Comparison of ENCODE assay signal across 8 cellular contexts in the genomic region with DNA sequence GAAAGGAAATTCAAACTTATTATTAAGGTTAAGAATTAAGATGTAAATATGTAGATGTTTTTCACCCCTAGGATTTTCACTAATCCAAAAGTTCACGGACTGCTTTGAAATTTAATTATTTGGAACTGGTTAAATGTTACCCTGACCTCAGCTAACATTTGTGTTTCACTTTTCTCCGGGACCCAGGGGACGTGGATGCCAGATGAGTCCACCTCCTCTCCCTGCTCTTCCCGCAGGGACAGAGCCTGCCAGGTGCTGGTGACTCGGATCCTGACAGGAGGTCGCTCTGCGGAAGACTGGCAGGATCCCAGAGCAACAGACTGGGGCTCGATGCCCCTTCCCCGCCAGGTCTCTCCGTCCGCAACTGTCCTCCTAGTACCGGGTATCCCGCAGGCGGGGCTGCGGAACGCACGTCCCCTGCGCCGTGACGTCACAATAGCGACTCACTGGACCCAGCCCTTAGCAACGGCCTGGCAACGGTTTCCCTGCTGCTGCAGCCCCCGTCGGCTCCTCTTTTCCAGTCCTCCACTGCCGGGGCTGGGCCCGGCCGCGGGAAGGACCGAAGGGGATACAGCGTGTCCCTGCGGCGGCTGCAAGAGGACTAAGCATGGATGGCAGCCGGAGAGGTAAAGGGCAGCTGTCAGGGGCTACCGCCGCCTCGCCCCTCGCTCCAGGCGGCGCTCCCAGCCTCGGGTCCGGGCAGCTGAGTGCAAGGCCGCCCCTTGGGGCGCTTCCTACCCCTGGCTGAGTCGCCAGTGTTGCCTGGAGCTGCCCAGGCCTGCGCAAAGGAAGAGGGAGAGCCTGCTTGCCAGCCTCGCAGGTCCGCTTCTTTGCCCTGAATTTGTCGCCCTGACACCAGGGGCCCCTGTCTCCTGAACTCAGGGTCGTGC. TPM values are rescaled to one million over a fixed set of nuclear protein-coding genes. Genes with fewer than 3 reads are reported as not detected.
A peak's percentile ranks its signal among the peaks of the same experiment; 100 is the strongest.
DNase-seq lines count a peak whose midpoint lies in the region; ATAC-seq, FAIRE-seq and TF ChIP-seq lines count a peak whose summit lies in the region.

Gene SPATA7, plus strand, starts transcription at position 446 of the 890 bp plus-strand sequence. Its CDS starts 162 bp downstream, at position 608.

- ATAC-seq in GM19023 (IDR thresholded peaks at IDR 0.05; ENCODE audit: unreplicated experiment) (peak; percentile 100), HG03196 (IDR thresholded peaks at IDR 0.05; ENCODE audit: unreplicated experiment) (peak; percentile 100)

- intact Hi-C loops in kidney (cut with DNase I) = no loop called here

- no peaks in the 10 kb centered on the region for H3K9me3 ChIP-seq in kidney (ENCODE audit: control insufficient read depth in 1 of 2, low read length in 2 of 2)

- no peak for TF ChIP-seq CTCF in choroid plexus epithelial cell (conservative IDR thresholded peaks at IDR 0.05; ENCODE audit: low read depth, low read length)
- no peak for TF ChIP-seq CTCF in kidney (IDR thresholded peaks at IDR 0.05; ENCODE audit: borderline replicate concordance, extremely low read depth, insufficient read depth)

- peak within 1 kb of the TSS; percentile 82 to 91 for H3K27ac ChIP-seq in kidney (ENCODE audit: low read depth in 2 of 2, low read length in 2 of 2)

- FAIRE-seq in kidney (lab: Jason Lieb, UNC) = no peak

- H3K4me1 ChIP-seq in kidney (ENCODE audit: control insufficient read depth in 1 of 2, insufficient read depth in 1 of 2, low read depth in 1 of 2, low read length in 2 of 2) = peaks cover 0 to 5% of the 10 kb centered on the region in 2 donors

- peak; percentile 97 for DNase-seq in AG20443 (ENCODE audit: low spot score)
- peak; percentile 68 for DNase-seq in NCI-H226
- DNase-seq in activated CD4-positive, alpha-beta T cell treated with anti-CD3 and anti-CD28 coated beads for 24 hours (ENCODE audit: low read depth in 2 of 2) = peak; percentile 63 to 81
- peak; percentile 88 for DNase-seq in choroid plexus epithelial cell (ENCODE audit: low read depth)
- DNase-seq in kidney = peak; percentile 98
- peak; percentile 47 to 65 for DNase-seq in stimulated activated CD4-positive, alpha-beta T cell treated with anti-CD3 and anti-CD28 coated beads, Interleukin-15, amount 100 ng/mL, for 1 hour (ENCODE audit: low read depth in 1 of 2, low spot score in 1 of 2)

- H3K4me3 ChIP-seq in choroid plexus epithelial cell (ENCODE audit: low read depth, low read length) (peak within 1 kb of the TSS; percentile 92), kidney (ENCODE audit: low read length in 2 of 2) (peak within 1 kb of the TSS; percentile 94 to 95)

- no peaks in the 10 kb centered on the region for H3K36me3 ChIP-seq in kidney (ENCODE audit: control insufficient read depth in 1 of 2, insufficient read depth in 2 of 2, low read length in 2 of 2)

- H3K9ac ChIP-seq in kidney (ENCODE audit: low read length in 2 of 2) = peak within 1 kb of the TSS; percentile 52 to 93

RNA-seq across cellular contexts. Expression of gene SPATA7, which starts in this region (rescaled TPM):
- total RNA-seq in kidney = 17.4 TPM
- 14.0 TPM for polyA plus RNA-seq in kidney (ENCODE audit: insufficient read depth, low read depth, low replicate concordance)

Comparison
In these comparisons a context has a peak if more than half of its experiments do, and no peak if none do; other contexts are left out.
1. Peak in every context shown above with its lines: DNase-seq, ATAC-seq, H3K4me3 ChIP-seq and H3K27ac ChIP-seq.